Comparison of ENCODE assay signal across 1 cellular context in genomic region chr1:31689821-31690220, GRCh38.
A peak's percentile ranks its signal among the peaks of the same experiment; 100 is the strongest.
TF ChIP-seq lines count a peak whose summit lies in the region.

No MANE protein-coding gene starts in this region.

TF ChIP-seq in endothelial cell of umbilical vein, 7 proteins besides CTCF, POLR2A, EP300 and RAD21:
- TF ChIP-seq MYC (IDR thresholded peaks at IDR 0.05; ENCODE audit: low read depth, low read length), result no peak
- TF ChIP-seq JUN (IDR thresholded peaks at IDR 0.05; ENCODE audit: borderline replicate concordance, insufficient read depth, insufficient read length, low read depth), result peak; percentile 55
- no peak for TF ChIP-seq MAX (IDR thresholded peaks at IDR 0.05; ENCODE audit: insufficient read depth, insufficient read length)
- TF ChIP-seq EZH2 (IDR thresholded peaks at IDR 0.05; ENCODE audit: borderline replicate concordance, low read depth, low read length, severe bottlenecking), result no peak
- no peak for TF ChIP-seq FOS (IDR thresholded peaks at IDR 0.05; ENCODE audit: borderline replicate concordance, insufficient read depth, low read length)
- no peak for TF ChIP-seq GATA2 (IDR thresholded peaks at IDR 0.05; ENCODE audit: insufficient read depth, insufficient read length, low read depth, low read length)
- TF ChIP-seq POLR2AphosphoS5 (IDR thresholded peaks at IDR 0.05; ENCODE audit: insufficient read depth, low read depth, low read length), result peak; percentile 76
